Comparison of ENCODE assay signal across 20 cellular contexts in the genomic region with DNA sequence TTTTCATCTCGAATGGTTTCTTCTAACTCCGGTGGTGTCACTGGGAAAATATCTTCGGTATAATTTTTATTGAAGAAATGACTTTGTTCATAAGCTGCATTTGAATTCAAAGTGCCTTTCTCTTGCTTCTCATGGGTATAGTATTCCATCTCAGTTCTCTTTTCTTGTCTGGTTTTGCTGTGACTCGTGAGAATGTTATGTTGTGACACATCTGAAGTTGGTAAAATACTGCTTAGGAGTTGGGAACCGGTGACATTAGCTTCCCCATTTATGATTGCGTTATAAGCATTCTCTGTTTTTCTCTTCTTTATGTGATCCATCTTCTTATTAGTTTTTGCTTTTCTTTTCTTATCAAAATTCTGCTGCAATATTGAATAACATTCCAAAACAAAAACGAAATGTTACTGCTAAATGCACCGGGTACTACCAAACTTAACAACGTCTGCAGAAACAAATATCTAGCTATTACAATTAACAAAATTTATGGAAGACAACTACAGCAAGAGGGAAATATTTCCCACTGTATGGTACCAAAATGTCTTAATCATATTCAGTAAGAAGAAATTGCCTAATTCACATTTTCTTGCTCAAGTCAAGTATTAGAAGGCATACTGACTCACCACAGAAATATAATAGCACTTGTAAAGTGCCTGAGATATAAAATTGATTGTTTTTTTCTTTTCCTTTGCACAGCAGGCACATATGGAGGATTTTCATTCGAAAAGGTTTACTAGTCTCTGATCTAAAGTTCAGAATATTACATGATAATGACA. TPM values are rescaled to one million over a fixed set of nuclear protein-coding genes. Genes with fewer than 3 reads are reported as not detected.
DNase-seq lines count a peak whose midpoint lies in the region; ATAC-seq, FAIRE-seq and TF ChIP-seq lines count a peak whose summit lies in the region.
"Had no signal": no experiment of that assay in that cellular context is flagged by ENCODE, and none has a peak within 500 bp of the region (broad histone marks: within the 10 kb centered on the region; RNA-seq: fewer than 3 reads in every experiment).

No MANE protein-coding gene starts in this region.

- H3K4me3 ChIP-seq in BJ (ENCODE audit: low read depth, low read length) = no peak overlapping the region
- peak overlapping the region; percentile 39 for H3K4me3 ChIP-seq in adipocyte (ENCODE audit: low read length)
- no peak overlapping the region for H3K4me3 ChIP-seq in foreskin fibroblast (ENCODE audit: low read depth in 1 of 2, low read length in 2 of 2)
- H3K4me3 ChIP-seq in H7 (ENCODE audit: insufficient read depth, low read depth, low read length) = no peak overlapping the region
- H3K4me3 ChIP-seq: ascending aorta, skin epidermis had no signal

- peaks cover 13% of the 10 kb centered on the region for H3K9me3 ChIP-seq in adipocyte (ENCODE audit: control insufficient read depth, low read length)
- H3K9me3 ChIP-seq: SK-N-SH had no signal

- FAIRE-seq in GM19239 (lab: Jason Lieb, UNC) = no peak
- FAIRE-seq: D721Med had no signal

- ATAC-seq in GM21576 (IDR thresholded peaks at IDR 0.05; ENCODE audit: unreplicated experiment) = no peak
- ATAC-seq: natural killer cell treated with Interleukin-12 subunit alpha and Interleukin-12 subunit beta and Interleukin-15 and Interleukin-18, amount 100 ng/mL, for 72 hours had no signal

- no peak for TF ChIP-seq CTCF in BJ (IDR thresholded peaks at IDR 0.05; ENCODE audit: insufficient read depth, low read depth, low read length)
- TF ChIP-seq CTCF in foreskin fibroblast (IDR thresholded peaks at IDR 0.05; ENCODE audit: low read depth, low read length) = no peak

- POLR2A ChIA-PET in BJ (lab: Charles Lee) = no interaction called here

- H3K27me3 ChIP-seq in BJ (ENCODE audit: control insufficient read depth, insufficient read depth, low read length) = no peaks in the 10 kb centered on the region
- H3K27me3 ChIP-seq in adipocyte (replicated peaks; ENCODE audit: control insufficient read depth, insufficient read depth, low read length) = no peaks in the 10 kb centered on the region
- no peaks in the 10 kb centered on the region for H3K27me3 ChIP-seq in H7 (ENCODE audit: control insufficient read depth, insufficient read depth, low read length)
- H3K27me3 ChIP-seq: ascending aorta had no signal

- no peak overlapping the region for H3K9ac ChIP-seq in adipocyte (ENCODE audit: low read length)
- H3K9ac ChIP-seq: SK-N-SH had no signal

- CTCF ChIA-PET in BJ (lab: Yijun Ruan, JAX) = interaction anchor here (0.7 to 1.3 kb wide), 2 partner anchors 10 to 395 kb away, joined by 3 to 4 read pairs; no protein-coding TSS in a partner anchor

- H3K36me3 ChIP-seq in BJ (ENCODE audit: control insufficient read depth, insufficient read depth, low read length) = peaks cover 5% of the 10 kb centered on the region
- H3K36me3 ChIP-seq in adipocyte (ENCODE audit: control insufficient read depth, insufficient read depth, low read length, severe bottlenecking) = peaks cover 65% of the 10 kb centered on the region
- H3K36me3 ChIP-seq in H7 (replicated peaks; ENCODE audit: control insufficient read depth, insufficient read depth, low read length) = no peaks in the 10 kb centered on the region; the same call in none of the 2 replicates

- DNase-seq in BJ (ENCODE audit: low read depth) (peak; percentile 1), LHCN-M2 (ENCODE audit: low read depth) (peak; percentile 47), adipocyte (ENCODE audit: low read depth) (no peak), foreskin fibroblast (peak; percentile 20 to 53), GM19239 (ENCODE audit: insufficient read length, low spot score) (no peak), H7 (no peak)
- no peak for DNase-seq in activated CD4-positive, alpha-beta T cell treated with anti-CD3 and anti-CD28 coated beads for 1 hour
- DNase-seq: activated CD4-positive, alpha-beta T cell treated with anti-CD3 and anti-CD28 coated beads for 48 hours; activated CD8-positive, alpha-beta memory T cell treated with anti-CD3 and anti-CD28 coated beads, Interleukin-2, amount 50 U/mL, for 48 hours; activated naive CD4-positive, alpha-beta T cell; head of caudate nucleus; NCI-H1694 treated with DMSO at 0.1 percent for 48 hours; NCI-H524; SK-N-SH; stimulated activated CD4-positive, alpha-beta T cell treated with anti-CD3 and anti-CD28 coated beads, Interleukin-4, amount 100 ng/mL, for 1 hour had no signal

- H3K4me1 ChIP-seq in adipocyte (ENCODE audit: control insufficient read depth, insufficient read depth, low read length) = peaks cover 11% of the 10 kb centered on the region
- H3K4me1 ChIP-seq: ascending aorta had no signal

RNA-seq across cellular contexts. Expression of a gene that starts 15.5 kb away (rescaled TPM):
- 8.3 and 13.5 TPM in 2 replicates for polyA plus RNA-seq in BJ (2011; rRNA removed)
- 5.5 and 8.3 TPM in 2 replicates for polyA minus RNA-seq in BJ (2011; rRNA and poly(A)+ RNA removed)
- total RNA-seq in LHCN-M2 (2014; rRNA removed) = 20.7 and 24.0 TPM in 2 replicates
- polyA plus RNA-seq in LHCN-M2 (2012) = 5.4 TPM
- 15.4 and 17.6 TPM in 2 replicates for total RNA-seq in H7 (2014; rRNA removed; shearing (Covaris generic))

Comparison
In these comparisons a context has a peak if more than half of its experiments do, and no peak if none do; other contexts are left out.
1. DNase-seq: peak in BJ (single experiment), LHCN-M2 (single experiment) and foreskin fibroblast (2 of 2); none in adipocyte (single experiment), GM19239 (single experiment), H7 (single experiment) and activated CD4-positive, alpha-beta T cell treated with anti-CD3 and anti-CD28 coated beads for 1 hour (single experiment).